Comparison of ENCODE assay signal across 9 cellular contexts in genomic region chr1:166489670-166490436, GRCh38.
DNase-seq lines count a peak whose midpoint lies in the region; ATAC-seq and TF ChIP-seq lines count a peak whose summit lies in the region.
"Had no signal": no experiment of that assay in that cellular context is flagged by ENCODE, and none has a peak within 500 bp of the region (broad histone marks: within the 10 kb centered on the region; RNA-seq: fewer than 3 reads in every experiment).

No MANE protein-coding gene starts in this region.

- no peak overlapping the region for H3K27ac Mint-ChIP-seq in Calu3 (ENCODE audit: unreplicated experiment)

- CTCF ChIA-PET in Calu3 (lab: Charles Lee), result interaction anchor here (0.6 to 1.4 kb wide), 3 partner anchors 11 to 302 kb away, joined by 3 to 7 read pairs (median 4); no protein-coding TSS in a partner anchor

- BruUV-seq in Calu3 (replicated peaks; lab: Mats Ljungman, UMichigan), result no TSS peak

- TF ChIP-seq POLR2A in testis (IDR thresholded peaks at IDR 0.05), result no peak

- no peak overlapping the region for H3K27ac ChIP-seq in SJSA1
- H3K27ac ChIP-seq in mucosa of rectum (ENCODE audit: low read depth in 2 of 2, low read length in 2 of 2), result peak overlapping the region; percentile 58 to 64
- H3K27ac ChIP-seq in testis, result no peak overlapping the region

- intact Hi-C loops in Calu3 (cut with micrococcal nuclease; ENCODE audit: unreplicated experiment), result no loop called here
- intact Hi-C loops in testis (cut with DNase I; ENCODE audit: low total_unique reads), result no loop called here

- H3K9ac ChIP-seq in mucosa of rectum (ENCODE audit: low read depth in 1 of 2, low read length in 2 of 2), result peak overlapping the region; percentile 64 to 68

- peak; percentile 89 for ATAC-seq in GM19467 (IDR thresholded peaks at IDR 0.05; ENCODE audit: unreplicated experiment)
- peak; percentile 79 for ATAC-seq in HG03521 (IDR thresholded peaks at IDR 0.05; ENCODE audit: unreplicated experiment)

- H3K36me3 Mint-ChIP-seq in Calu3 (ENCODE audit: insufficient read depth, unreplicated experiment), result no peaks in the 10 kb centered on the region

- no peak overlapping the region for H3K4me3 Mint-ChIP-seq in Calu3 (ENCODE audit: low read depth, unreplicated experiment)

- 56 to 57% methylated on average over 17 of the region's 17 CpGs for WGBS in testis, 2 donors

- no peaks in the 10 kb centered on the region for H3K4me1 ChIP-seq in SJSA1 (replicated peaks)
- peaks cover 0 to 4% of the 10 kb centered on the region in 2 donors for H3K4me1 ChIP-seq in mucosa of rectum (ENCODE audit: control insufficient read depth in 2 of 2, insufficient read depth in 2 of 2, low read length in 2 of 2)
- H3K4me1 ChIP-seq in testis, result no peaks in the 10 kb centered on the region

- H3K4me3 ChIP-seq in SJSA1 (peak overlapping the region; percentile 11; the same call in 1 of the 2 replicates), mucosa of rectum (ENCODE audit: low read length in 2 of 2) (peak overlapping the region; percentile 67 to 80), testis (peak overlapping the region; percentile 15 to 34)

- DNase-seq in Calu3 (peak; percentile 19), SJSA1 (ENCODE audit: low read depth in 1 of 2, low spot score in 2 of 2) (peak in 1 of 2 experiments; percentile 12), testis (no peak), SK-N-DZ (ENCODE audit: low spot score) (no peak)
- DNase-seq in activated naive CD4-positive, alpha-beta T cell treated with anti-CD3 and anti-CD28 coated beads, Interleukin-2, amount 50 U/mL, for 16 hours, result peak; percentile 46

- peaks cover 3% of the 10 kb centered on the region for H3K9me3 Mint-ChIP-seq in Calu3 (ENCODE audit: low read depth, unreplicated experiment)
- H3K9me3 Mint-ChIP-seq: T-helper 1 cell treated with Interleukin-12 subunit alpha and Interleukin-12 subunit beta and Interleukin-4 antibody, amounts not matched to agents 30 μg/mL and 1 μg/mL, for 36 hours had no signal

- no peaks in the 10 kb centered on the region for H3K4me1 Mint-ChIP-seq in Calu3 (ENCODE audit: low read depth, unreplicated experiment)

- no peaks in the 10 kb centered on the region for H3K27me3 Mint-ChIP-seq in Calu3 (ENCODE audit: unreplicated experiment)

- H3K36me3 ChIP-seq in SJSA1 (no peaks in the 10 kb centered on the region), mucosa of rectum (ENCODE audit: control insufficient read depth in 2 of 2, insufficient read depth in 2 of 2, low read length in 2 of 2) (no peaks in the 10 kb centered on the region), testis (ENCODE audit: low read depth, missing control alignments) (no peaks in the 10 kb centered on the region)

- H3K27me3 ChIP-seq in SJSA1 (replicated peaks) (no peaks in the 10 kb centered on the region), mucosa of rectum (ENCODE audit: control insufficient read depth in 2 of 2, insufficient read depth in 2 of 2, low read length in 2 of 2) (no peaks in the 10 kb centered on the region), testis (no peaks in the 10 kb centered on the region)

- no peaks in the 10 kb centered on the region for H3K9me3 ChIP-seq in SJSA1 (replicated peaks)
- no peaks in the 10 kb centered on the region for H3K9me3 ChIP-seq in mucosa of rectum (ENCODE audit: control insufficient read depth in 2 of 2, low read length in 2 of 2)
- no peaks in the 10 kb centered on the region for H3K9me3 ChIP-seq in testis

- no peak for TF ChIP-seq CTCF in Calu3 (IDR thresholded peaks at IDR 0.05; ENCODE audit: unreplicated experiment)
- TF ChIP-seq CTCF in testis (IDR thresholded peaks at IDR 0.05), result no peak

Comparison
In these comparisons a context has a peak if more than half of its experiments do, and no peak if none do; other contexts are left out.
1. DNase-seq: peak in Calu3 (single experiment) and activated naive CD4-positive, alpha-beta T cell treated with anti-CD3 and anti-CD28 coated beads, Interleukin-2, amount 50 U/mL, for 16 hours (single experiment); none in testis (single experiment) and SK-N-DZ (single experiment).
2. H3K27ac ChIP-seq: peak in mucosa of rectum (2 of 2); none in SJSA1 (single experiment) and testis (0 of 2).
3. H3K4me3 ChIP-seq: peak in every context shown above with its lines; median percentile 74 in mucosa of rectum; 24 in testis; 11 in SJSA1.